In genomic region chr6:56759521-56759920, GRCh38 we compare ENCODE assay signal across 17 cellular contexts.
DNase-seq lines count a peak whose midpoint lies in the region; ATAC-seq and TF ChIP-seq lines count a peak whose summit lies in the region.
"Had no signal": no experiment of that assay in that cellular context is flagged by ENCODE, and none has a peak within 500 bp of the region (broad histone marks: within the 10 kb centered on the region; RNA-seq: fewer than 3 reads in every experiment).

No MANE protein-coding gene starts in this region.

- peak overlapping the region; percentile 36 for H3K27ac ChIP-seq in neural progenitor cell
- H3K27ac ChIP-seq: BLaER1, SJCRH30, uterus had no signal

- DNase-seq in WTC11 (ENCODE audit: low spot score) (no peak), neural progenitor cell (ENCODE audit: low spot score) (peak; percentile 89), natural killer cell (no peak), epidermal melanocyte (ENCODE audit: insufficient read length, low spot score) (no peak)
- no peak for DNase-seq in activated naive CD8-positive, alpha-beta T cell treated with anti-CD3 and anti-CD28 coated beads for 36 hours
- no peak for DNase-seq in activated T-helper 1 cell treated with anti-CD3 and anti-CD28 coated beads, Interleukin-12 subunit alpha, Interleukin-12 subunit beta, Interleukin-2, Interleukin-4 antibody, amounts not matched to agents 30 ng/mL and 10 ng/mL and 1 ng/mL, durations not matched to agents 14 hours and 24 hours and 36 hours (ENCODE audit: low spot score)
- DNase-seq: activated CD4-positive, alpha-beta T cell treated with anti-CD3 and anti-CD28 coated beads, Interleukin-2, amount 50 U/mL, for 48 hours; DMS79 treated with DMSO at 0.1 percent for 48 hours; mammary epithelial cell; NCI-H1930; SJCRH30; uterus had no signal

- peak overlapping the region; percentile 46 for H3K4me2 ChIP-seq in neural progenitor cell
- H3K4me2 ChIP-seq: BLaER1 had no signal

- H3K9me3 ChIP-seq in neural progenitor cell (ENCODE audit: low read depth): no peaks in the 10 kb centered on the region
- H3K9me3 ChIP-seq: BLaER1, SJCRH30, uterus had no signal

- no peaks in the 10 kb centered on the region for H3K27me3 ChIP-seq in neural progenitor cell
- H3K27me3 ChIP-seq: BLaER1, SJCRH30, uterus had no signal

- H3K27me3 Mint-ChIP-seq in WTC11 (ENCODE audit: low read depth): no peaks in the 10 kb centered on the region
- H3K27me3 Mint-ChIP-seq in neural progenitor cell (ENCODE audit: insufficient read depth, low read depth): no peaks in the 10 kb centered on the region
- peaks cover 0 to 3% of the 10 kb centered on the region in 2 donors for H3K27me3 Mint-ChIP-seq in natural killer cell (ENCODE audit: low read depth in 2 of 2)
- H3K27me3 Mint-ChIP-seq in activated naive CD8-positive, alpha-beta T cell treated with anti-CD3 and anti-CD28 coated beads for 36 hours: peaks cover 3% of the 10 kb centered on the region
- peaks cover 3% of the 10 kb centered on the region for H3K27me3 Mint-ChIP-seq in activated T-helper 1 cell treated with anti-CD3 and anti-CD28 coated beads, Interleukin-12 subunit alpha, Interleukin-12 subunit beta, Interleukin-2, Interleukin-4 antibody, amounts not matched to agents 30 ng/mL and 10 ng/mL and 1 ng/mL, durations not matched to agents 14 hours and 24 hours and 36 hours (ENCODE audit: insufficient read depth)

- POLR2A ChIA-PET in WTC11 (lab: Charles Lee): no interaction called here

- no peaks in the 10 kb centered on the region for H3K36me3 ChIP-seq in neural progenitor cell
- H3K36me3 ChIP-seq: BLaER1, SJCRH30, uterus had no signal

- CTCF ChIA-PET in WTC11 (lab: Charles Lee): interaction anchor here (1.0 to 3.7 kb wide), 6 partner anchors 8 to 92 kb away, joined by 3 to 14 read pairs (median 3); no protein-coding TSS in a partner anchor

- H3K4me3 Mint-ChIP-seq in WTC11 (no peak overlapping the region), neural progenitor cell (no peak overlapping the region), natural killer cell (no peak overlapping the region)
- no peak overlapping the region for H3K4me3 Mint-ChIP-seq in activated naive CD8-positive, alpha-beta T cell treated with anti-CD3 and anti-CD28 coated beads for 36 hours
- H3K4me3 Mint-ChIP-seq in activated T-helper 1 cell treated with anti-CD3 and anti-CD28 coated beads, Interleukin-12 subunit alpha, Interleukin-12 subunit beta, Interleukin-2, Interleukin-4 antibody, amounts not matched to agents 30 ng/mL and 10 ng/mL and 1 ng/mL, durations not matched to agents 14 hours and 24 hours and 36 hours: no peak overlapping the region
- H3K4me3 Mint-ChIP-seq: stimulated activated naive CD8-positive, alpha-beta T cell treated with anti-CD3 and anti-CD28 coated beads, Interleukin-15, Interleukin-2, amounts not matched to agents 100 ng/mL and 50 ng/mL, for 24 hours had no signal

- peaks cover 34% of the 10 kb centered on the region for H3F3A ChIP-seq in neural progenitor cell (ENCODE audit: low read depth)

- H3K4me1 ChIP-seq in neural progenitor cell: peaks cover 65% of the 10 kb centered on the region
- H3K4me1 ChIP-seq: BLaER1, uterus had no signal

- H3K36me3 Mint-ChIP-seq in WTC11: no peaks in the 10 kb centered on the region
- H3K36me3 Mint-ChIP-seq in neural progenitor cell: peaks cover 7% of the 10 kb centered on the region
- H3K36me3 Mint-ChIP-seq in natural killer cell: no peaks in the 10 kb centered on the region
- H3K36me3 Mint-ChIP-seq in activated naive CD8-positive, alpha-beta T cell treated with anti-CD3 and anti-CD28 coated beads for 36 hours: no peaks in the 10 kb centered on the region
- H3K36me3 Mint-ChIP-seq in activated T-helper 1 cell treated with anti-CD3 and anti-CD28 coated beads, Interleukin-12 subunit alpha, Interleukin-12 subunit beta, Interleukin-2, Interleukin-4 antibody, amounts not matched to agents 30 ng/mL and 10 ng/mL and 1 ng/mL, durations not matched to agents 14 hours and 24 hours and 36 hours (ENCODE audit: low read depth): no peaks in the 10 kb centered on the region

- TF ChIP-seq CTCF in WTC11 (IDR thresholded peaks at IDR 0.05) (no peak), neural progenitor cell (IDR thresholded peaks at IDR 0.05) (no peak), natural killer cell (IDR thresholded peaks at IDR 0.05) (no peak)

- H3K9ac ChIP-seq in neural progenitor cell: no peak overlapping the region
- H3K9ac ChIP-seq: BLaER1 had no signal

- no peak overlapping the region for H2AFZ ChIP-seq in neural progenitor cell (replicated peaks)

- H3K27ac Mint-ChIP-seq in WTC11 (peak overlapping the region; percentile 82), neural progenitor cell (peak overlapping the region; percentile 80), natural killer cell (no peak overlapping the region)
- no peak overlapping the region for H3K27ac Mint-ChIP-seq in activated naive CD8-positive, alpha-beta T cell treated with anti-CD3 and anti-CD28 coated beads for 36 hours
- no peak overlapping the region for H3K27ac Mint-ChIP-seq in activated T-helper 1 cell treated with anti-CD3 and anti-CD28 coated beads, Interleukin-12 subunit alpha, Interleukin-12 subunit beta, Interleukin-2, Interleukin-4 antibody, amounts not matched to agents 30 ng/mL and 10 ng/mL and 1 ng/mL, durations not matched to agents 14 hours and 24 hours and 36 hours
- H3K27ac Mint-ChIP-seq: stimulated activated naive CD8-positive, alpha-beta T cell treated with anti-CD3 and anti-CD28 coated beads, Interleukin-15, Interleukin-2, amounts not matched to agents 100 ng/mL and 50 ng/mL, for 24 hours had no signal

- no peak overlapping the region for H3K4me3 ChIP-seq in neural progenitor cell
- H3K4me3 ChIP-seq: BLaER1, K562, SJCRH30, uterus had no signal

- peak; percentile 24 for ATAC-seq in GM18868 (IDR thresholded peaks at IDR 0.05; ENCODE audit: unreplicated experiment)
- peak; percentile 26 for ATAC-seq in HG03342 (IDR thresholded peaks at IDR 0.05; ENCODE audit: unreplicated experiment)
- ATAC-seq in WTC11: peak; percentile 56
- ATAC-seq in natural killer cell: no peak
- ATAC-seq: K562 had no signal

- peaks cover 65% of the 10 kb centered on the region for H3K4me1 Mint-ChIP-seq in WTC11
- H3K4me1 Mint-ChIP-seq in neural progenitor cell: peaks cover 62% of the 10 kb centered on the region
- H3K4me1 Mint-ChIP-seq in natural killer cell: no peaks in the 10 kb centered on the region
- no peaks in the 10 kb centered on the region for H3K4me1 Mint-ChIP-seq in activated naive CD8-positive, alpha-beta T cell treated with anti-CD3 and anti-CD28 coated beads for 36 hours
- no peaks in the 10 kb centered on the region for H3K4me1 Mint-ChIP-seq in activated T-helper 1 cell treated with anti-CD3 and anti-CD28 coated beads, Interleukin-12 subunit alpha, Interleukin-12 subunit beta, Interleukin-2, Interleukin-4 antibody, amounts not matched to agents 30 ng/mL and 10 ng/mL and 1 ng/mL, durations not matched to agents 14 hours and 24 hours and 36 hours (ENCODE audit: low read depth)

- peaks cover 73% of the 10 kb centered on the region for H4K20me1 ChIP-seq in neural progenitor cell (ENCODE audit: low read depth)

- peaks cover 98% of the 10 kb centered on the region for H3K79me2 ChIP-seq in neural progenitor cell (ENCODE audit: low read depth)

- H3K9me3 Mint-ChIP-seq in WTC11 (no peaks in the 10 kb centered on the region), neural progenitor cell (no peaks in the 10 kb centered on the region), natural killer cell (no peaks in the 10 kb centered on the region)
- H3K9me3 Mint-ChIP-seq in activated naive CD8-positive, alpha-beta T cell treated with anti-CD3 and anti-CD28 coated beads for 36 hours: no peaks in the 10 kb centered on the region
- no peaks in the 10 kb centered on the region for H3K9me3 Mint-ChIP-seq in activated T-helper 1 cell treated with anti-CD3 and anti-CD28 coated beads, Interleukin-12 subunit alpha, Interleukin-12 subunit beta, Interleukin-2, Interleukin-4 antibody, amounts not matched to agents 30 ng/mL and 10 ng/mL and 1 ng/mL, durations not matched to agents 14 hours and 24 hours and 36 hours
- H3K9me3 Mint-ChIP-seq: stimulated activated naive CD8-positive, alpha-beta T cell treated with anti-CD3 and anti-CD28 coated beads, Interleukin-15, Interleukin-2, amounts not matched to agents 100 ng/mL and 50 ng/mL, for 24 hours had no signal

- intact Hi-C loops in natural killer cell (cut with micrococcal nuclease): no loop called here
- intact Hi-C loops in activated T-helper 1 cell treated with anti-CD3 and anti-CD28 coated beads, Interleukin-12 subunit alpha, Interleukin-12 subunit beta, Interleukin-2, Interleukin-4 antibody, amounts not matched to agents 30 ng/mL and 10 ng/mL and 1 ng/mL, durations not matched to agents 14 hours and 24 hours and 36 hours (cut with micrococcal nuclease): no loop called here

TF ChIP-seq in WTC11, 78 proteins besides CTCF, POLR2A, EP300 and RAD21 (continues in another document):
- TF ChIP-seq ERG (CRISPR knock-in tag; IDR thresholded peaks at IDR 0.05) (no peak), ESRRA (CRISPR knock-in tag; IDR thresholded peaks at IDR 0.05; ENCODE audit: borderline replicate concordance) (no peak), ZBTB43 (CRISPR knock-in tag; IDR thresholded peaks at IDR 0.05) (no peak), ZNF121 (CRISPR knock-in tag; IDR thresholded peaks at IDR 0.05) (no peak), TEAD4 (CRISPR knock-in tag; IDR thresholded peaks at IDR 0.05) (no peak), ZNF671 (CRISPR knock-in tag; IDR thresholded peaks at IDR 0.05) (no peak), GTF2I (CRISPR knock-in tag; conservative IDR thresholded peaks at IDR 0.05) (no peak), GABPB1 (CRISPR knock-in tag; IDR thresholded peaks at IDR 0.05) (no peak)

Comparison
In these comparisons a context has a peak if more than half of its experiments do, and no peak if none do; other contexts are left out.
1. ATAC-seq: peak in GM18868 (single experiment), HG03342 (single experiment) and WTC11 (single experiment); none in natural killer cell (0 of 3).
2. H3K27ac Mint-ChIP-seq: peak in WTC11 (single experiment) and neural progenitor cell (single experiment); none in natural killer cell (0 of 2), activated naive CD8-positive, alpha-beta T cell treated with anti-CD3 and anti-CD28 coated beads for 36 hours (single experiment) and activated T-helper 1 cell treated with anti-CD3 and anti-CD28 coated beads, Interleukin-12 subunit alpha, Interleukin-12 subunit beta, Interleukin-2, Interleukin-4 antibody, amounts not matched to agents 30 ng/mL and 10 ng/mL and 1 ng/mL, durations not matched to agents 14 hours and 24 hours and 36 hours (single experiment).